21 cellular contexts compared by ENCODE assay signal in genomic region chr4:83152771-83153170, GRCh38.
"Had no signal": no experiment of that assay in that cellular context is flagged by ENCODE, and none has a peak within 500 bp of the region (broad histone marks: within the 10 kb centered on the region; RNA-seq: fewer than 3 reads in every experiment).

No MANE protein-coding gene starts in this region.

- H3K27me3 Mint-ChIP-seq: activated naive CD8-positive, alpha-beta T cell; natural killer cell treated with Interleukin-12 subunit alpha and Interleukin-12 subunit beta and Interleukin-15 and Interleukin-18, amount 100 ng/mL, for 72 hours; stimulated activated naive CD8-positive, alpha-beta T cell treated with anti-CD3 and anti-CD28 coated beads, Interleukin-15, Interleukin-2, amounts not matched to agents 100 ng/mL and 50 ng/mL, for 24 hours had no signal

- H3K27ac Mint-ChIP-seq: activated CD8-positive, alpha-beta memory T cell treated with anti-CD3 and anti-CD28 coated beads, Interleukin-2, amount 10 ng/mL, durations not matched to agents 7 days and 5 days; activated naive CD8-positive, alpha-beta T cell; brain; natural killer cell treated with Interleukin-12 subunit alpha and Interleukin-12 subunit beta and Interleukin-15 and Interleukin-18, amount 100 ng/mL, for 72 hours had no signal

- H3K9me3 Mint-ChIP-seq: brain had no signal

- H3K36me3 ChIP-seq: upper lobe of right lung had no signal

- H3K36me3 Mint-ChIP-seq: brain; natural killer cell treated with Interleukin-12 subunit alpha and Interleukin-12 subunit beta and Interleukin-15 and Interleukin-18, amount 100 ng/mL, for 72 hours had no signal

- H3K4me1 ChIP-seq: psoas muscle, upper lobe of right lung had no signal

- H3K4me3 ChIP-seq: mucosa of descending colon, psoas muscle, upper lobe of right lung had no signal

- H3K27ac ChIP-seq: psoas muscle, upper lobe of right lung had no signal

- H3K4me3 Mint-ChIP-seq: activated CD8-positive, alpha-beta memory T cell treated with anti-CD3 and anti-CD28 coated beads, Interleukin-2, amount 10 ng/mL, durations not matched to agents 7 days and 5 days; activated naive CD8-positive, alpha-beta T cell; brain; natural killer cell treated with Interleukin-12 subunit alpha and Interleukin-12 subunit beta and Interleukin-15 and Interleukin-18, amount 100 ng/mL, for 72 hours had no signal

- ATAC-seq: activated CD8-positive, alpha-beta memory T cell treated with anti-CD3 and anti-CD28 coated beads, Interleukin-2, amount 10 ng/mL, durations not matched to agents 7 days and 5 days; esophagus mucosa; mucosa of descending colon; natural killer cell treated with Interleukin-12 subunit alpha and Interleukin-12 subunit beta and Interleukin-15 and Interleukin-18, amount 100 ng/mL, for 72 hours; psoas muscle; sciatic nerve; upper lobe of right lung had no signal

- H3K27me3 ChIP-seq: upper lobe of right lung had no signal

- DNase-seq: activated CD4-positive, alpha-beta T cell treated with anti-CD3 and anti-CD28 coated beads, Interleukin-2, amount 50 U/mL, for 4 hours; activated CD8-positive, alpha-beta memory T cell treated with anti-CD3 and anti-CD28 coated beads, Interleukin-2, amount 10 ng/mL, durations not matched to agents 7 days and 5 days; activated gamma-delta T cell; activated T-cell treated with anti-CD3 and anti-CD28 coated beads, Interleukin-2, amount 50 U/mL, for 48 hours; amygdala; hypothalamus; kidney glomerular epithelial cell; mammary epithelial cell; mucosa of descending colon; psoas muscle; stimulated activated CD4-positive, alpha-beta T cell treated with anti-CD3 and anti-CD28 coated beads, Interleukin-12 subunit alpha, Interleukin-12 subunit beta, amount 100 ng/mL, for 4 hours; stimulated activated CD4-positive, alpha-beta T cell treated with anti-CD3 and anti-CD28 coated beads, Interleukin-2, amount 100 ng/mL, for 48 hours; stimulated activated CD8-positive, alpha-beta memory T cell treated with anti-CD3 and anti-CD28 coated beads, Interleukin-4, amount 100 ng/mL, for 48 hours; T-helper 2 cell; upper lobe of right lung had no signal

- H3K4me1 Mint-ChIP-seq: brain had no signal

- H3K9me3 ChIP-seq: upper lobe of right lung had no signal
